In the genomic region with DNA sequence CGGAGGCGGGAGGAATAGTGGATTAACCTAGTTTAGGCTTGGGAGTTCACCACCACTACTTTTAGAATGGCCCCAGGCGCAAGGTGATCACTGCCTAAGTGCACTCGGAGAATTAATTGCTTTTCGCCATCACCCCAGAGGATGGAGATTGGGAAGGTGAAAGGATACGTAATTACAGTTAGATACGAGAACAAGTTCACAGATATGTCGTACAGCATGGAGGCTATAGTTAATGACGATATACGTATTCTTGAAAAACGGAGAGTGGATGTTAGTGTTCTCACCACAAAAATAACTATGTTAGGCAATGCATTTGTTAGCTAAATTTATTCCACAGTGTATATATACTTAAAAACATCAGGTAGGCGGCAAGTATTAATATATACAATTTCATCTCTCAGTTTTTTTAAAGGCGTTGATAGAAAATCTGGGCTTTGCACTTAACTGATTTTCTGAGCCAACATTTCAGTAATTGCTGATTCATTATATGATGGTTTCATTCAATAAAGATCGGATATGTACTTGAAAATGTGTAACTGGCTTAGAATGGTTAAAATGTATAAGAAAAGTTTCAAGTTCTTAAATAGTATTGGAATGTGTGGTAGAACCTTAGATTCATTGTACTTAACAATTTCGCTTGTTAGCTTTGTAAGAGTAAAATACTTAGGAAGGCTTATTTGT, we compare ENCODE assay signal across 8 cellular contexts. TPM values are rescaled to one million over a fixed set of nuclear protein-coding genes. Genes with fewer than 3 reads are reported as not detected.
DNase-seq lines count a peak whose midpoint lies in the region; ATAC-seq, FAIRE-seq and TF ChIP-seq lines count a peak whose summit lies in the region.

No MANE protein-coding gene starts in this region.

- H3K4me3 ChIP-seq in SK-N-MC (peak overlapping the region; percentile 91), fibroblast of villous mesenchyme (ENCODE audit: low read depth, low read length) (peak overlapping the region; percentile 75), small intestine (ENCODE audit: low read depth in 1 of 2, low read length in 2 of 2) (peak overlapping the region; percentile 58 to 76)

- no peak overlapping the region for H3K27ac ChIP-seq in SK-N-MC
- peak overlapping the region; percentile 76 to 95 for H3K27ac ChIP-seq in small intestine (ENCODE audit: low read depth in 1 of 2, low read length in 1 of 2)

- TF ChIP-seq CTCF in fibroblast of villous mesenchyme (IDR thresholded peaks at IDR 0.05; ENCODE audit: insufficient read depth, low read depth, low read length), result no peak

- H3K36me3 ChIP-seq in SK-N-MC (ENCODE audit: insufficient read depth, low read length) (peaks cover 18% of the 10 kb centered on the region), small intestine (ENCODE audit: control insufficient read depth in 2 of 2, insufficient read depth in 2 of 2, low read length in 2 of 2) (peaks cover 0 to 7% of the 10 kb centered on the region in 2 donors)

- H3K4me1 ChIP-seq in small intestine (ENCODE audit: control insufficient read depth in 2 of 2, insufficient read depth in 1 of 2, low read depth in 1 of 2, low read length in 1 of 2), result peaks cover 0 to 8% of the 10 kb centered on the region in 2 donors

- ATAC-seq in GM19324 (IDR thresholded peaks at IDR 0.05; ENCODE audit: low FRiP score, unreplicated experiment) (no peak), HG02642 (IDR thresholded peaks at IDR 0.05; ENCODE audit: poor library complexity, unreplicated experiment) (no peak)

- no peak for FAIRE-seq in small intestine (lab: Jason Lieb, UNC)

- H3K9ac ChIP-seq in SK-N-MC (ENCODE audit: insufficient read length), result peak overlapping the region; percentile 94

- WGBS in small intestine, 3 donors, result 6 to 9% (median 8%) methylated on average over 15 of the region's 15 CpGs

- H3K9me3 ChIP-seq in SK-N-MC (ENCODE audit: low read depth, low read length), result no peaks in the 10 kb centered on the region
- H3K9me3 ChIP-seq in small intestine (ENCODE audit: control insufficient read depth, low read depth), result no peaks in the 10 kb centered on the region

- H3K27me3 ChIP-seq in small intestine (ENCODE audit: control insufficient read depth in 2 of 2, insufficient read depth in 2 of 2, low read length in 2 of 2), result no peaks in the 10 kb centered on the region

- DNase-seq in HCEC 1CT (peak; percentile 3), SK-N-MC (ENCODE audit: low read depth, low spot score) (no peak), fibroblast of villous mesenchyme (ENCODE audit: low read depth) (no peak), small intestine (no peak), NCI-H146 treated with DMSO at 0.1 percent for 48 hours (lab: John Stamatoyannopoulos, UW; ENCODE audit: unreplicated experiment) (no peak)
- no peak for DNase-seq in NK-92 treated with Interleukin-12 subunit alpha and Interleukin-12 subunit beta, amount 100 ng/mL, for 24 hours (lab: John Stamatoyannopoulos, UW)

RNA-seq across cellular contexts. Expression of a gene that starts 0.7 kb away (rescaled TPM):
- 124 and 143 TPM in 2 replicates for total RNA-seq in fibroblast of villous mesenchyme
- 10 to 100 TPM; 40.0 to 66.2 (median 45.7) TPM for polyA plus RNA-seq in small intestine

RNA-seq across cellular contexts. Expression of a gene that starts 1.0 kb away (rescaled TPM):
- 59.2 and 64.1 TPM in 2 replicates for total RNA-seq in fibroblast of villous mesenchyme
- polyA plus RNA-seq in small intestine, result 10 to 100 TPM; 35.9 to 59.5 (median 45.4) TPM
